1 cellular context compared by ENCODE assay signal in genomic region chr15:50718700-50719125, GRCh38.
TF ChIP-seq lines count a peak whose summit lies in the region.

No MANE protein-coding gene starts in this region.

TF ChIP-seq in HepG2, 621 proteins besides CTCF, POLR2A, EP300 and RAD21 (continued from another document):
- TF ChIP-seq AHDC1 (CRISPR knock-in tag; IDR thresholded peaks at IDR 0.05; ENCODE audit: borderline replicate concordance) = peak; percentile 92; the same call in 1 of the 2 replicates
- TF ChIP-seq MXI1 (IDR thresholded peaks at IDR 0.05; ENCODE audit: borderline replicate concordance, low read depth, low read length) = no peak; the same call in 2 of the 3 replicates
- no peak for TF ChIP-seq PRPF4 (IDR thresholded peaks at IDR 0.05; ENCODE audit: low read depth, low read length, poor library complexity, severe bottlenecking)
- peak; percentile 73; the same call in 1 of the 2 replicates for TF ChIP-seq ZNF331 (CRISPR knock-in tag; IDR thresholded peaks at IDR 0.05)
- TF ChIP-seq TFDP2 (CRISPR knock-in tag; IDR thresholded peaks at IDR 0.05) = peak; percentile 67
- TF ChIP-seq MXD3 (CRISPR knock-in tag; IDR thresholded peaks at IDR 0.05) = no peak
- no peak for TF ChIP-seq ZNF17 (CRISPR knock-in tag; IDR thresholded peaks at IDR 0.05)
- no peak for TF ChIP-seq ZNF253 (CRISPR knock-in tag; IDR thresholded peaks at IDR 0.05; ENCODE audit: borderline replicate concordance)
- no peak for TF ChIP-seq DBP (CRISPR knock-in tag; IDR thresholded peaks at IDR 0.05; ENCODE audit: not compliant biosample characterization)
- TF ChIP-seq, protein P1, sequence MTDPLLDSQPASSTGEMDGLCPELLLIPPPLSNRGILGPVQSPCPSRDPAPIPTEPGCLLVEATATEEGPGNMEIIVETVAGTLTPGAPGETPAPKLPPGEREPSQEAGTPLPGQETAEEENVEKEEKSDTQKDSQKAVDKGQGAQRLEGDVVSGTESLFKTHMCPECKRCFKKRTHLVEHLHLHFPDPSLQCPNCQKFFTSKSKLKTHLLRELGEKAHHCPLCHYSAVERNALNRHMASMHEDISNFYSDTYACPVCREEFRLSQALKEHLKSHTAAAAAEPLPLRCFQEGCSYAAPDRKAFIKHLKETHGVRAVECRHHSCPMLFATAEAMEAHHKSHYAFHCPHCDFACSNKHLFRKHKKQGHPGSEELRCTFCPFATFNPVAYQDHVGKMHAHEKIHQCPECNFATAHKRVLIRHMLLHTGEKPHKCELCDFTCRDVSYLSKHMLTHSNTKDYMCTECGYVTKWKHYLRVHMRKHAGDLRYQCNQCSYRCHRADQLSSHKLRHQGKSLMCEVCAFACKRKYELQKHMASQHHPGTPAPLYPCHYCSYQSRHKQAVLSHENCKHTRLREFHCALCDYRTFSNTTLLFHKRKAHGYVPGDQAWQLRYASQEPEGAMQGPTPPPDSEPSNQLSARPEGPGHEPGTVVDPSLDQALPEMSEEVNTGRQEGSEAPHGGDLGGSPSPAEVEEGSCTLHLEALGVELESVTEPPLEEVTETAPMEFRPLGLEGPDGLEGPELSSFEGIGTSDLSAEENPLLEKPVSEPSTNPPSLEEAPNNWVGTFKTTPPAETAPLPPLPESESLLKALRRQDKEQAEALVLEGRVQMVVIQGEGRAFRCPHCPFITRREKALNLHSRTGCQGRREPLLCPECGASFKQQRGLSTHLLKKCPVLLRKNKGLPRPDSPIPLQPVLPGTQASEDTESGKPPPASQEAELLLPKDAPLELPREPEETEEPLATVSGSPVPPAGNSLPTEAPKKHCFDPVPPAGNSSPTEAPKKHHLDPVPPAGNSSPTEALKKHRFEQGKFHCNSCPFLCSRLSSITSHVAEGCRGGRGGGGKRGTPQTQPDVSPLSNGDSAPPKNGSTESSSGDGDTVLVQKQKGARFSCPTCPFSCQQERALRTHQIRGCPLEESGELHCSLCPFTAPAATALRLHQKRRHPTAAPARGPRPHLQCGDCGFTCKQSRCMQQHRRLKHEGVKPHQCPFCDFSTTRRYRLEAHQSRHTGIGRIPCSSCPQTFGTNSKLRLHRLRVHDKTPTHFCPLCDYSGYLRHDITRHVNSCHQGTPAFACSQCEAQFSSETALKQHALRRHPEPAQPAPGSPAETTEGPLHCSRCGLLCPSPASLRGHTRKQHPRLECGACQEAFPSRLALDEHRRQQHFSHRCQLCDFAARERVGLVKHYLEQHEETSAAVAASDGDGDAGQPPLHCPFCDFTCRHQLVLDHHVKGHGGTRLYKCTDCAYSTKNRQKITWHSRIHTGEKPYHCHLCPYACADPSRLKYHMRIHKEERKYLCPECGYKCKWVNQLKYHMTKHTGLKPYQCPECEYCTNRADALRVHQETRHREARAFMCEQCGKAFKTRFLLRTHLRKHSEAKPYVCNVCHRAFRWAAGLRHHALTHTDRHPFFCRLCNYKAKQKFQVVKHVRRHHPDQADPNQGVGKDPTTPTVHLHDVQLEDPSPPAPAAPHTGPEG (CRISPR knock-in tag; IDR thresholded peaks at IDR 0.05) = no peak
